10 cellular contexts compared by ENCODE assay signal in genomic region chr10:117364121-117364960, GRCh38. TPM values are rescaled to one million over a fixed set of nuclear protein-coding genes. Genes with fewer than 3 reads are reported as not detected.
DNase-seq lines count a peak whose midpoint lies in the region; ATAC-seq, FAIRE-seq and TF ChIP-seq lines count a peak whose summit lies in the region.
"Had no signal": no experiment of that assay in that cellular context is flagged by ENCODE, and none has a peak within 500 bp of the region (broad histone marks: within the 10 kb centered on the region; RNA-seq: fewer than 3 reads in every experiment).

No MANE protein-coding gene starts in this region.

- H3K9me3 Mint-ChIP-seq in activated T-helper 17 cell treated with anti-CD3 and anti-CD28 coated beads, Interleukin-2, amount 50 U/mL, for 72 hours = no peaks in the 10 kb centered on the region
- H3K9me3 Mint-ChIP-seq in naive thymus-derived CD4-positive, alpha-beta T cell = no peaks in the 10 kb centered on the region

- TF ChIP-seq CTCF in A549 (IDR thresholded peaks at IDR 0.05) = no peak

- peak overlapping the region; percentile 27 for H3K4me3 ChIP-seq in A549
- H3K4me3 ChIP-seq in naive thymus-derived CD4-positive, alpha-beta T cell (ENCODE audit: low read length) = no peak overlapping the region
- H3K4me3 ChIP-seq: suprapubic skin had no signal

- peaks cover 2% of the 10 kb centered on the region for H3K36me3 Mint-ChIP-seq in activated T-helper 17 cell treated with anti-CD3 and anti-CD28 coated beads, Interleukin-2, amount 50 U/mL, for 72 hours (ENCODE audit: low read depth)
- H3K36me3 Mint-ChIP-seq in naive thymus-derived CD4-positive, alpha-beta T cell = peaks cover 0 to 1% (median 0%) of the 10 kb centered on the region in 5 donors

- 3% methylated on average over 6 of the region's 6 CpGs for WGBS in A549 (ENCODE audit: missing lambda C conversion rate)

- no peak overlapping the region for H3K27ac Mint-ChIP-seq in activated T-helper 17 cell treated with anti-CD3 and anti-CD28 coated beads, Interleukin-2, amount 50 U/mL, for 72 hours
- H3K27ac Mint-ChIP-seq in naive thymus-derived CD4-positive, alpha-beta T cell = no peak overlapping the region

- TF ChIP-seq EP300 in A549 (IDR thresholded peaks at IDR 0.05) = no peak

- POLR2A ChIA-PET in A549 (lab: Yijun Ruan, JAX) = interaction anchor here (0.7 kb wide), 1 partner anchor 10 kb away, joined by 3 read pairs; no protein-coding TSS in a partner anchor
- POLR2A ChIA-PET in naive thymus-derived CD4-positive, alpha-beta T cell (lab: Charles Lee) = no interaction called here

- peak overlapping the region; percentile 92 for H3K4me2 ChIP-seq in A549

- no peaks in the 10 kb centered on the region for H3K9me3 ChIP-seq in A549
- H3K9me3 ChIP-seq in naive thymus-derived CD4-positive, alpha-beta T cell (ENCODE audit: control insufficient read depth in 2 of 3, low read length in 3 of 3) = no peaks in the 10 kb centered on the region
- H3K9me3 ChIP-seq: suprapubic skin had no signal

- DNase-seq in A549 (ENCODE audit: low read depth in 1 of 2, low spot score in 1 of 2) (peak in 1 of 2 experiments; percentile 69), H54 (ENCODE audit: insufficient read length, low spot score) (no peak), glomerular visceral epithelial cell (ENCODE audit: extremely low spot score) (peak; percentile 40), C1 segment of cervical spinal cord (lab: John Stamatoyannopoulos, UW) (no peak), SKM-1 (lab: John Stamatoyannopoulos, UW; ENCODE audit: unreplicated experiment) (no peak), NCI-H2029 (lab: John Stamatoyannopoulos, UW) (no peak)
- no peak for DNase-seq in naive thymus-derived CD4-positive, alpha-beta T cell
- DNase-seq: activated CD8-positive, alpha-beta memory T cell treated with anti-CD3 and anti-CD28 coated beads, Interleukin-2, amount 50 U/mL, for 48 hours had no signal

- H3K4me1 ChIP-seq in A549 = peaks cover 86% of the 10 kb centered on the region
- H3K4me1 ChIP-seq in naive thymus-derived CD4-positive, alpha-beta T cell (ENCODE audit: control insufficient read depth in 2 of 2, insufficient read depth in 2 of 2, low read length in 2 of 2) = peaks cover under 1 to 4% of the 10 kb centered on the region in 2 donors

- TF ChIP-seq RAD21 in A549 (conservative IDR thresholded peaks at IDR 0.05 in 1 of 2, IDR thresholded peaks at IDR 0.05 in 1 of 2) = no peak

- H3K27me3 Mint-ChIP-seq in activated T-helper 17 cell treated with anti-CD3 and anti-CD28 coated beads, Interleukin-2, amount 50 U/mL, for 72 hours = no peaks in the 10 kb centered on the region
- H3K27me3 Mint-ChIP-seq in naive thymus-derived CD4-positive, alpha-beta T cell = no peaks in the 10 kb centered on the region

- no peak for TF ChIP-seq POLR2A in A549 (IDR thresholded peaks at IDR 0.05; ENCODE audit: low read length)
- TF ChIP-seq POLR2A in H54 (IDR thresholded peaks at IDR 0.05; ENCODE audit: low read depth, low read length) = no peak

- peaks cover 34% of the 10 kb centered on the region for H3K4me1 Mint-ChIP-seq in activated T-helper 17 cell treated with anti-CD3 and anti-CD28 coated beads, Interleukin-2, amount 50 U/mL, for 72 hours
- peaks cover 43 to 76% (median 60%) of the 10 kb centered on the region in 7 donors for H3K4me1 Mint-ChIP-seq in naive thymus-derived CD4-positive, alpha-beta T cell

- CTCF ChIA-PET in A549 (lab: Yijun Ruan, JAX) = interaction anchor here (1.3 kb wide), 1 partner anchor 148 kb away, joined by 6 read pairs; no protein-coding TSS in a partner anchor
- CTCF ChIA-PET in naive thymus-derived CD4-positive, alpha-beta T cell (lab: Charles Lee) = no interaction called here

- H3K36me3 ChIP-seq in naive thymus-derived CD4-positive, alpha-beta T cell (ENCODE audit: control insufficient read depth in 2 of 3, insufficient read depth in 3 of 3, low read length in 3 of 3) = no peaks in the 10 kb centered on the region
- H3K36me3 ChIP-seq: suprapubic skin had no signal

- peak overlapping the region; percentile 90 to 92 for H3K27ac ChIP-seq in A549
- H3K27ac ChIP-seq in naive thymus-derived CD4-positive, alpha-beta T cell (ENCODE audit: low read depth, low read length) = no peak overlapping the region
- H3K27ac ChIP-seq: suprapubic skin had no signal

- no peaks in the 10 kb centered on the region for H3K27me3 ChIP-seq in naive thymus-derived CD4-positive, alpha-beta T cell (ENCODE audit: control insufficient read depth in 2 of 2, insufficient read depth in 2 of 2, low read length in 2 of 2)
- H3K27me3 ChIP-seq: suprapubic skin had no signal

- peak overlapping the region; percentile 12 for H3K4me3 Mint-ChIP-seq in activated T-helper 17 cell treated with anti-CD3 and anti-CD28 coated beads, Interleukin-2, amount 50 U/mL, for 72 hours
- peak overlapping the region in 4 of 10 donors; percentile 8 to 24 (median 13) for H3K4me3 Mint-ChIP-seq in naive thymus-derived CD4-positive, alpha-beta T cell

- ATAC-seq in A549 = peak; percentile 48 to 54; a peak in 3 of 6 replicates
- no peak for ATAC-seq in activated T-helper 17 cell treated with anti-CD3 and anti-CD28 coated beads, Interleukin-2, amount 50 U/mL, for 72 hours (replicated peaks)
- no peak for ATAC-seq in naive thymus-derived CD4-positive, alpha-beta T cell

- FAIRE-seq in A549 (lab: Jason Lieb, UNC) (peak; percentile 39), H54 (lab: Jason Lieb, UNC) (peak; percentile 65)

- intact Hi-C loops in naive thymus-derived CD4-positive, alpha-beta T cell (cut with micrococcal nuclease) = no loop called here

TF ChIP-seq in A549, 52 proteins besides CTCF, POLR2A, EP300 and RAD21:
- TF ChIP-seq POLR2AphosphoS2 (conservative IDR thresholded peaks at IDR 0.05; ENCODE audit: low read length) (no peak), JUN (IDR thresholded peaks at IDR 0.05) (peak in 1 of 2 experiments; percentile 46; a peak in 2 of 5 replicates), ZFP36 (IDR thresholded peaks at IDR 0.05; ENCODE audit: borderline replicate concordance, partially characterized antibody) (no peak), CHD2 (IDR thresholded peaks at IDR 0.05; ENCODE audit: low read length, partially characterized antibody) (no peak), HOXB13 (CRISPR knock-in tag; IDR thresholded peaks at IDR 0.05; ENCODE audit: low read depth) (no peak), ZC3H11A (IDR thresholded peaks at IDR 0.05) (no peak), HEYL (CRISPR knock-in tag; IDR thresholded peaks at IDR 0.05) (no peak), FOSL2 (IDR thresholded peaks at IDR 0.05) (no peak), FOSL2 (CRISPR knock-in tag; IDR thresholded peaks at IDR 0.05) (no peak), EHMT2 (IDR thresholded peaks at IDR 0.05; ENCODE audit: low read depth) (no peak), BCL3 (IDR thresholded peaks at IDR 0.05) (0 out of 3 replicates have a peak, but pooled peaks have one; percentile 34), PHF8 (IDR thresholded peaks at IDR 0.05; ENCODE audit: borderline replicate concordance, low read depth) (no peak), SMC3 (IDR thresholded peaks at IDR 0.05) (no peak), HOXA7 (CRISPR knock-in tag; IDR thresholded peaks at IDR 0.05) (no peak), RARB (CRISPR knock-in tag; IDR thresholded peaks at IDR 0.05) (no peak), CBX8 (IDR thresholded peaks at IDR 0.05) (no peak), CEBPB (IDR thresholded peaks at IDR 0.05) (peak; percentile 87), MAZ (IDR thresholded peaks at IDR 0.05; ENCODE audit: borderline replicate concordance, low read depth, low read length) (no peak), GATA3 (IDR thresholded peaks at IDR 0.05; ENCODE audit: borderline replicate concordance) (peak; percentile 32; the same call in 1 of the 2 replicates), TFCP2L1 (CRISPR knock-in tag; IDR thresholded peaks at IDR 0.05) (no peak)
- TF ChIP-seq, protein P1, sequence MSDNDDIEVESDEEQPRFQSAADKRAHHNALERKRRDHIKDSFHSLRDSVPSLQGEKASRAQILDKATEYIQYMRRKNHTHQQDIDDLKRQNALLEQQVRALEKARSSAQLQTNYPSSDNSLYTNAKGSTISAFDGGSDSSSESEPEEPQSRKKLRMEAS (IDR thresholded peaks at IDR 0.05) = no peak
- TF ChIP-seq, protein P2, sequence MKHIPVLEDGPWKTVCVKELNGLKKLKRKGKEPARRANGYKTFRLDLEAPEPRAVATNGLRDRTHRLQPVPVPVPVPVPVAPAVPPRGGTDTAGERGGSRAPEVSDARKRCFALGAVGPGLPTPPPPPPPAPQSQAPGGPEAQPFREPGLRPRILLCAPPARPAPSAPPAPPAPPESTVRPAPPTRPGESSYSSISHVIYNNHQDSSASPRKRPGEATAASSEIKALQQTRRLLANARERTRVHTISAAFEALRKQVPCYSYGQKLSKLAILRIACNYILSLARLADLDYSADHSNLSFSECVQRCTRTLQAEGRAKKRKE (CRISPR knock-in tag; IDR thresholded peaks at IDR 0.05; ENCODE audit: low read depth) = no peak

RNA-seq across cellular contexts. Expression of gene PDZD8, which starts 10.9 kb away (rescaled TPM):
- polyA plus RNA-seq in A549 (2011; rRNA removed) (76.1 and 76.7 TPM in 2 replicates), A549 (2017; fragmentation: RNase III; extraction: RNeasy Plus Mini Kit Qiagen cat#74134 plus additional on column Dnase treatment) (24.7 to 27.4 TPM (median 27.3 TPM) in 3 replicates)
- polyA plus RNA-seq in A549 (2012; cell fraction: cytosol; rRNA removed) = 10.0 and 11.2 TPM in 2 replicates
- polyA plus RNA-seq in A549 (2012; cell fraction: nucleus; rRNA removed) = 4.0 and 4.3 TPM in 2 replicates
- 90.9 and 93.1 TPM in 2 replicates for polyA minus RNA-seq in A549 (2011; rRNA and poly(A)+ RNA removed)
- 10 to 100 TPM; 14.7 to 15.6 TPM for total RNA-seq in activated T-helper 17 cell treated with anti-CD3 and anti-CD28 coated beads, Interleukin-2, amount 50 U/mL, for 72 hours
- total RNA-seq in naive thymus-derived CD4-positive, alpha-beta T cell = 10 to 100 TPM; 12.6 to 24.0 (median 17.1) TPM
- 10 to 100 TPM in 1 of 2 donors, 1 to 10 TPM in 1; 8.5 to 10.8 TPM for polyA plus RNA-seq in naive thymus-derived CD4-positive, alpha-beta T cell

Comparison
In these comparisons a context has a peak if more than half of its experiments do, and no peak if none do; other contexts are left out.
1. ATAC-seq: peak in A549 (2 of 2); none in activated T-helper 17 cell treated with anti-CD3 and anti-CD28 coated beads, Interleukin-2, amount 50 U/mL, for 72 hours (single experiment) and naive thymus-derived CD4-positive, alpha-beta T cell (single experiment).